In the genomic region with DNA sequence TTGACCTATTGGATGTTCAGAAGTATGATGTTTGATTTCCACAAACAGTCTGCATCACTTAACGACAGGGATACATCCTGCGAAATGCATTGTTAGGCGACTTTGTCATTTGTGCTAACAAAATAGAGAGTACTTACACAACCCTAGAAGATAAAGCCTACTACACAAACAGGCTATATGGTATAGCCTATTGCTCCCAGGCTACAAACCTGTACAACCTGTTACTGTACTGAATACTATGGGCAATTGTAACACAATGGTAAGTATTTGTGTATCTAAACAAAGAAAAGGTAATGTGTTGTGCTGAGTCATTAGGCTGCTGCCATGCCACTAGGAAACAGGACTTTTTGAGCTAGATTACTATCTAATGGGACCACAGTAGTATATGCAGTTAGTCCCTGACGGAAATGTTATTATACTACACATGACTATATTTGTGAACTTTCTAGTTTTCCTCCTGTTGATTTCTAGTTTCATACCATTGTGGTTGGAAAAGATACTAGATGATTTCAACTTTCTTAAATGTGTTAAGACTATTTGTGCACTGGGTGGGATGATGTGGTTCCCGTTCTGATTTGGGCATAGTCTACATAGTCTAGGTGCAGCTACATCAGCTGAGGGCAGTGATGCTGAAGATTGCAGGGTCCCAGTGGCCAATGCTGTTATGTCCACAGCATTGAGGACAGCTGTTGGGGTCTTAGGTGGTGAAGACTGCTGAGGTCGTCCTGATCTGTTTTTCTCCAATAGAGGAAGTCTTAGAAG, we compare ENCODE assay signal across 23 cellular contexts.
DNase-seq lines count a peak whose midpoint lies in the region; ATAC-seq, FAIRE-seq and TF ChIP-seq lines count a peak whose summit lies in the region.
"Had no signal": no experiment of that assay in that cellular context is flagged by ENCODE, and none has a peak within 500 bp of the region (broad histone marks: within the 10 kb centered on the region; RNA-seq: fewer than 3 reads in every experiment).

No MANE protein-coding gene starts in this region.

- H3K36me3 ChIP-seq in GM23338 (ENCODE audit: insufficient read depth), result no peaks in the 10 kb centered on the region
- no peaks in the 10 kb centered on the region for H3K36me3 ChIP-seq in GM12878 (ENCODE audit: control insufficient read depth in 2 of 2, insufficient read depth in 2 of 2, low read length in 1 of 2)
- no peaks in the 10 kb centered on the region for H3K36me3 ChIP-seq in heart left ventricle
- H3K36me3 ChIP-seq: BLaER1 treated with 17β-estradiol and CSF1 and Interleukin-3, amounts not matched to agents 10 nM and 100 nM; MG63; SJCRH30 had no signal

- no peak for FAIRE-seq in GM12878 (lab: Jason Lieb, UNC)
- FAIRE-seq: GM19239 had no signal

- H3K79me2 ChIP-seq in GM23338 (replicated peaks; ENCODE audit: insufficient read depth) (no peaks in the 10 kb centered on the region), GM12878 (ENCODE audit: control insufficient read depth, insufficient read depth, low read length) (no peaks in the 10 kb centered on the region)

- peaks cover 7% of the 10 kb centered on the region; the same call in 1 of the 2 replicates for H3K9me2 ChIP-seq in GM23338 (ENCODE audit: insufficient read depth)

- H4K20me1 ChIP-seq in GM23338 (replicated peaks; ENCODE audit: insufficient read depth), result no peaks in the 10 kb centered on the region
- H4K20me1 ChIP-seq in GM12878 (ENCODE audit: control insufficient read depth, insufficient read depth), result no peaks in the 10 kb centered on the region
- H4K20me1 ChIP-seq: BLaER1 treated with 17β-estradiol and CSF1 and Interleukin-3, amounts not matched to agents 10 nM and 100 nM had no signal

- in situ Hi-C loops in GM12878 (cut with MboI), result no loop called here

- SMC1A ChIA-PET in GM12878 (lab: Charles Lee; ENCODE audit: uncharacterized antibody, unreplicated experiment), result no interaction called here

- TF ChIP-seq RAD21 in GM12878 (IDR thresholded peaks at IDR 0.05; ENCODE audit: insufficient read depth, low read depth, low read length), result no peak

- TF ChIP-seq CTCF in GM23338 (conservative IDR thresholded peaks at IDR 0.05; ENCODE audit: low read depth in 2 of 2), result no peak
- no peak for TF ChIP-seq CTCF in GM12878 (IDR thresholded peaks at IDR 0.05 in 2 of 3, conservative IDR thresholded peaks at IDR 0.05 in 1 of 3; ENCODE audit: control insufficient read depth in 2 of 3, extremely low read depth in 1 of 3, insufficient read depth in 1 of 3, low read depth in 3 of 3, low read length in 3 of 3)
- TF ChIP-seq CTCF in heart left ventricle (IDR thresholded peaks at IDR 0.05), result no peak

- no peaks in the 10 kb centered on the region for H3K9me3 ChIP-seq in GM12878 (replicated peaks; ENCODE audit: control insufficient read depth, insufficient read depth, low read length)
- H3K9me3 ChIP-seq in heart left ventricle, result peaks cover 0 to 7% (median 0%) of the 10 kb centered on the region in 12 donors
- H3K9me3 ChIP-seq: MG63, SJCRH30 had no signal

- no peak overlapping the region for H3K4me2 ChIP-seq in GM23338
- no peak overlapping the region for H3K4me2 ChIP-seq in GM12878 (ENCODE audit: control insufficient read depth, insufficient read depth)
- H3K4me2 ChIP-seq: BLaER1 treated with 17β-estradiol and CSF1 and Interleukin-3, amounts not matched to agents 10 nM and 100 nM; PC-9 had no signal

- CTCF ChIA-PET in GM12878 (lab: Yijun Ruan, JAX), result no interaction called here

- no peaks in the 10 kb centered on the region for H3K9me3 Mint-ChIP-seq in activated T-cell treated with anti-CD3 and anti-CD28 coated beads, Interleukin-2, amount 50 U/mL, for 4 hours
- peaks cover 24% of the 10 kb centered on the region; the same call in 2 of the 3 replicates for H3K9me3 Mint-ChIP-seq in GM23338
- H3K9me3 Mint-ChIP-seq in stimulated activated naive CD8-positive, alpha-beta T cell treated with anti-CD3 and anti-CD28 coated beads, Interleukin-15, amount 100 ng/mL, for 72 hours, result peaks cover 12% of the 10 kb centered on the region in 2 donors
- H3K9me3 Mint-ChIP-seq: CD8-positive, alpha-beta memory T cell had no signal

- POLR2A ChIA-PET in GM12878 (lab: Charles Lee), result interaction anchor here (0.5 kb wide), 1 partner anchor 123 kb away, joined by 3 read pairs; no protein-coding TSS in a partner anchor

- no peak overlapping the region for H3K4me3 Mint-ChIP-seq in activated T-cell treated with anti-CD3 and anti-CD28 coated beads, Interleukin-2, amount 50 U/mL, for 4 hours
- H3K4me3 Mint-ChIP-seq in GM23338, result no peak overlapping the region
- no peak overlapping the region for H3K4me3 Mint-ChIP-seq in stimulated activated naive CD8-positive, alpha-beta T cell treated with anti-CD3 and anti-CD28 coated beads, Interleukin-15, amount 100 ng/mL, for 72 hours
- H3K4me3 Mint-ChIP-seq: CD8-positive, alpha-beta memory T cell; IgD-negative memory B cell had no signal

- no peaks in the 10 kb centered on the region for H3K4me1 ChIP-seq in GM23338 (ENCODE audit: insufficient read depth)
- H3K4me1 ChIP-seq in GM12878 (ENCODE audit: control insufficient read depth, insufficient read depth, low read length), result no peaks in the 10 kb centered on the region
- H3K4me1 ChIP-seq in heart left ventricle, result no peaks in the 10 kb centered on the region
- H3K4me1 ChIP-seq: BLaER1 treated with 17β-estradiol and CSF1 and Interleukin-3, amounts not matched to agents 10 nM and 100 nM; SJCRH30 had no signal

- ATAC-seq in activated T-cell treated with anti-CD3 and anti-CD28 coated beads, Interleukin-2, amount 50 U/mL, for 4 hours, result peak; percentile 67
- ATAC-seq in GM23338, result no peak
- ATAC-seq in GM12878, result peak; percentile 67
- ATAC-seq in stimulated activated naive CD8-positive, alpha-beta T cell treated with anti-CD3 and anti-CD28 coated beads, Interleukin-15, amount 100 ng/mL, for 72 hours, result peak; percentile 89
- ATAC-seq in heart left ventricle, result no peak
- ATAC-seq: HCT116 had no signal

- H3K4me1 Mint-ChIP-seq in activated T-cell treated with anti-CD3 and anti-CD28 coated beads, Interleukin-2, amount 50 U/mL, for 4 hours (ENCODE audit: low read depth), result no peaks in the 10 kb centered on the region
- no peaks in the 10 kb centered on the region for H3K4me1 Mint-ChIP-seq in GM23338
- H3K4me1 Mint-ChIP-seq in stimulated activated naive CD8-positive, alpha-beta T cell treated with anti-CD3 and anti-CD28 coated beads, Interleukin-15, amount 100 ng/mL, for 72 hours, result peaks cover 6% of the 10 kb centered on the region
- H3K4me1 Mint-ChIP-seq: CD8-positive, alpha-beta memory T cell; IgD-negative memory B cell had no signal

- H3K27ac ChIP-seq in GM23338 (ENCODE audit: low read depth) (no peak overlapping the region), GM12878 (ENCODE audit: control insufficient read depth, insufficient read depth) (no peak overlapping the region), heart left ventricle (no peak overlapping the region)
- H3K27ac ChIP-seq: BLaER1 treated with 17β-estradiol and CSF1 and Interleukin-3, amounts not matched to agents 10 nM and 100 nM; PC-9; RWPE1; SJCRH30 had no signal

- H2AFZ ChIP-seq in GM23338 (0 out of 2 replicates have a peak overlapping the region, but pooled peaks have one; percentile 40), GM12878 (ENCODE audit: control insufficient read depth, low read depth, low read length) (no peak overlapping the region)
- H2AFZ ChIP-seq: PC-9 had no signal

- no peaks in the 10 kb centered on the region for H3F3A ChIP-seq in GM23338 (replicated peaks; ENCODE audit: low read depth)

- no peaks in the 10 kb centered on the region for H3K36me3 Mint-ChIP-seq in activated T-cell treated with anti-CD3 and anti-CD28 coated beads, Interleukin-2, amount 50 U/mL, for 4 hours (ENCODE audit: insufficient read depth)
- H3K36me3 Mint-ChIP-seq in GM23338 (ENCODE audit: low read depth), result peaks cover 17% of the 10 kb centered on the region; the same call in 2 of the 3 replicates
- H3K36me3 Mint-ChIP-seq: CD8-positive, alpha-beta memory T cell; IgD-negative memory B cell had no signal

- WGBS in GM12878 (ENCODE audit: insufficient coverage, insufficient replicate concordance, low lambda C conversion rate, missing lambda C conversion rate), result 20% methylated on average over 6 of the region's 6 CpGs
- WGBS in heart left ventricle, 4 donors, result 54 to 86% (median 77%) methylated on average over 6 of the region's 6 CpGs

- H3K4me3 ChIP-seq in GM23338 (no peak overlapping the region), GM12878 (no peak overlapping the region), heart left ventricle (no peak overlapping the region)
- H3K4me3 ChIP-seq: BLaER1 treated with 17β-estradiol and CSF1 and Interleukin-3, amounts not matched to agents 10 nM and 100 nM; MG63; PC-9; SJCRH30 had no signal

- intact Hi-C loops in GM12878 (cut with micrococcal nuclease; ENCODE audit: unreplicated experiment) (no loop called here), heart left ventricle (cut with DNase I) (no loop called here)

- no TSS peak for BruUV-seq in GM12878 (replicated peaks; lab: Mats Ljungman, UMichigan)

- peaks cover 8% of the 10 kb centered on the region for H3K27me3 Mint-ChIP-seq in activated T-cell treated with anti-CD3 and anti-CD28 coated beads, Interleukin-2, amount 50 U/mL, for 4 hours (ENCODE audit: low read depth)
- no peaks in the 10 kb centered on the region for H3K27me3 Mint-ChIP-seq in GM23338 (ENCODE audit: insufficient read depth, low read depth, poor library complexity)
- peaks cover 18% of the 10 kb centered on the region for H3K27me3 Mint-ChIP-seq in stimulated activated naive CD8-positive, alpha-beta T cell treated with anti-CD3 and anti-CD28 coated beads, Interleukin-15, amount 100 ng/mL, for 72 hours

- no peak overlapping the region for H3K27ac Mint-ChIP-seq in GM23338
- no peak overlapping the region for H3K27ac Mint-ChIP-seq in stimulated activated naive CD8-positive, alpha-beta T cell treated with anti-CD3 and anti-CD28 coated beads, Interleukin-15, amount 100 ng/mL, for 72 hours
- H3K27ac Mint-ChIP-seq: CD8-positive, alpha-beta memory T cell; IgD-negative memory B cell had no signal

- no peak for DNase-seq in activated T-cell treated with anti-CD3 and anti-CD28 coated beads, Interleukin-2, amount 50 U/mL, for 4 hours
- DNase-seq in activated T-cell treated with anti-CD3 and anti-CD28 coated beads, Interleukin-2, amount 50 U/mL, for 1 hour, result no peak
- DNase-seq in GM23338 (ENCODE audit: low spot score), result no peak
- DNase-seq in GM12878 (ENCODE audit: low read depth, low spot score), result no peak
- DNase-seq in stimulated activated naive CD8-positive, alpha-beta T cell treated with anti-CD3 and anti-CD28 coated beads, Interleukin-15, amount 100 ng/mL, for 72 hours, result peak in 1 of 2 donors; percentile 11
- no peak for DNase-seq in nucleus accumbens (lab: John Stamatoyannopoulos, UW)
- no peak for DNase-seq in heart left ventricle
- DNase-seq: CD8-positive, alpha-beta memory T cell; DND-41; Kasumi-1; MG63; NCI-H1092; NCI-H1436 treated with DMSO at 0.1 percent for 48 hours; NCI-H2029; NCI-H345; NCI-H524 treated with DMSO at 0.1 percent for 48 hours; PC-9; SJCRH30 had no signal

- RAD21 ChIA-PET in GM12878 (lab: Charles Lee; ENCODE audit: unreplicated experiment), result no interaction called here

- no peak for TF ChIP-seq EP300 in GM12878 (IDR thresholded peaks at IDR 0.05; ENCODE audit: borderline replicate concordance in 1 of 2, control insufficient read depth in 1 of 2, low read depth in 2 of 2, low read length in 2 of 2)

- H3K27me3 ChIP-seq in GM23338 (ENCODE audit: insufficient read depth) (no peaks in the 10 kb centered on the region), GM12878 (replicated peaks in 1 of 2; ENCODE audit: control insufficient read depth in 2 of 2, insufficient read depth in 2 of 2, low read length in 1 of 2) (no peaks in the 10 kb centered on the region), heart left ventricle (no peaks in the 10 kb centered on the region)
- H3K27me3 ChIP-seq: BLaER1 treated with 17β-estradiol and CSF1 and Interleukin-3, amounts not matched to agents 10 nM and 100 nM; MG63; SJCRH30 had no signal

- TF ChIP-seq POLR2A in GM12878 (IDR thresholded peaks at IDR 0.05; ENCODE audit: low read depth, low read length) (no peak), heart left ventricle (IDR thresholded peaks at IDR 0.05) (no peak)

- H3K9ac ChIP-seq in GM12878 (ENCODE audit: control insufficient read depth, insufficient read depth, low read length), result no peak overlapping the region
- H3K9ac ChIP-seq: BLaER1 treated with 17β-estradiol and CSF1 and Interleukin-3, amounts not matched to agents 10 nM and 100 nM had no signal

Comparison
In these comparisons a context has a peak if more than half of its experiments do, and no peak if none do; other contexts are left out.
1. ATAC-seq: peak in activated T-cell treated with anti-CD3 and anti-CD28 coated beads, Interleukin-2, amount 50 U/mL, for 4 hours (2 of 2), GM12878 (single experiment) and stimulated activated naive CD8-positive, alpha-beta T cell treated with anti-CD3 and anti-CD28 coated beads, Interleukin-15, amount 100 ng/mL, for 72 hours (single experiment); none in GM23338 (single experiment) and heart left ventricle (0 of 4).